Comparison of ENCODE assay signal across 21 cellular contexts in the genomic region with DNA sequence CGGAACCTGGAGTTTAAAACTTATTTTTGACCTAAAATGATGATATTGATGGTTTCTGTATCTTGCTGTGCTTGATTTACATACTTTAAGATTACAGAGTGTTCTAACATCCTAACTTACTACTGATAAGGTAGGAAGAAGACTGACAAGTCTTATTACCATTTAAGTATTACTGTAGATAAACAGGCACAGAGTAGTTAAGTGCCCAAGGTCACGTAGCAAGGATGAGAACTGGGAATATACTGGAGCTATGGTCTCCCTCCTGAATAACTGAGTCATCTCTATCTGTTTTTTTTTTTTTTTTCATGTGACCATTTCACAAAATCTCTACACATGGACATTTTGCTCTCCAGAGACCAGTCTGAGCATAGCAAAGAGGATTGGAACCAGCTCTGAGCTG.
"Had no signal": no experiment of that assay in that cellular context is flagged by ENCODE, and none has a peak within 500 bp of the region (broad histone marks: within the 10 kb centered on the region; RNA-seq: fewer than 3 reads in every experiment).

No MANE protein-coding gene starts in this region.

- H3K4me3 ChIP-seq: esophagus muscularis mucosa, hepatocyte, left ventricle myocardium inferior, lung, psoas muscle, thoracic aorta, transverse colon had no signal

- H3K9me3 ChIP-seq: left ventricle myocardium inferior, psoas muscle, thoracic aorta, transverse colon had no signal

- DNase-seq: effector memory CD8-positive, alpha-beta T cell; foreskin melanocyte; head of caudate nucleus; kidney; mesendoderm; naive B cell; occipital lobe; retina; stimulated activated CD4-positive, alpha-beta T cell treated with anti-CD3 and anti-CD28 coated beads, Interleukin-2, amount 100 ng/mL, for 24 hours; stimulated activated CD4-positive, alpha-beta T cell treated with anti-CD3 and anti-CD28 coated beads, Interleukin-4, amount 100 ng/mL, for 4 hours; stimulated activated naive B cell treated with anti-CD40 and anti-IgM and Interleukin-4, amounts not matched to agents 10 μg/mL and 1 μg/mL and 100 μg/mL, for 72 hours; stimulated activated naive CD8-positive, alpha-beta T cell treated with anti-CD3 and anti-CD28 coated beads, Interleukin-15, amount 100 ng/mL, for 72 hours; transverse colon had no signal

- ATAC-seq: effector memory CD8-positive, alpha-beta T cell; stimulated activated naive B cell treated with anti-CD40 and anti-IgM and Interleukin-4, amounts not matched to agents 10 μg/mL and 1 μg/mL and 100 μg/mL, for 72 hours; stimulated activated naive CD8-positive, alpha-beta T cell treated with anti-CD3 and anti-CD28 coated beads, Interleukin-15, amount 100 ng/mL, for 72 hours had no signal

- H3K27ac ChIP-seq: epithelial cell of prostate, esophagus muscularis mucosa, hepatocyte, left ventricle myocardium inferior, parathyroid adenoma, psoas muscle, thoracic aorta, transverse colon had no signal

- H3K4me1 ChIP-seq: parathyroid adenoma had no signal

- H3K27me3 ChIP-seq: esophagus muscularis mucosa, hepatocyte, transverse colon had no signal

- H3K36me3 ChIP-seq: esophagus muscularis mucosa, left ventricle myocardium inferior, thoracic aorta, transverse colon had no signal
